Comparison of ENCODE assay signal across 10 cellular contexts in the genomic region with DNA sequence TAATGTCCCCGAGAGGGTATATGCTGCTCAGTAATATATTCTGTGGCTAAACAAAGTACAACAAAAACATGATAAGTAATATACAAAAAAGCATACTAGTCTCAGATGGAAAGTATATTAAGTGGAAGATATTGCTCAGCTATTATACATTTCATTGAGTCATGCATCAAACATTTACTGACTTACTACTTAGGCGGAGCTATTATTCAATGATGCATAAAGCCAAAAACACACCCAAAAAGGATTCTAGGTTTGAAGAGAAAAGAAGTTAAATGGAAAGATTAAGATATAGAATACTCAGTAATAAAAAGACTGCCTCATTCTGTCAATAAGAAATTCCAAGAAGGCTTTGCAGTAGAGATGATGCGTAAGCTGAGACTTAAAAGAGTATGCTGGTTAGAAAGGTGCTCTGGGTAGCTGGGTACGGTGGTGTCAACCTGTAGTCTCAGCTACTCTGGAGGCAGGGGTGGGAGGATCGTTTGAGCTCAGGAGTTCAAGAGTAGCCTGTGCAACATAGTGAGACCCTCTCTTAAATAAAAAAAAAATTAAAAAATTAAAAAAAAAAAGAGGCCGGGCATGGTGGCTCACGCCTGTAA. TPM values are rescaled to one million over a fixed set of nuclear protein-coding genes. Genes with fewer than 3 reads are reported as not detected.
A peak's percentile ranks its signal among the peaks of the same experiment; 100 is the strongest.
DNase-seq lines count a peak whose midpoint lies in the region; ATAC-seq, FAIRE-seq and TF ChIP-seq lines count a peak whose summit lies in the region.
"Had no signal": no experiment of that assay in that cellular context is flagged by ENCODE, and none has a peak within 500 bp of the region (broad histone marks: within the 10 kb centered on the region; RNA-seq: fewer than 3 reads in every experiment).

No MANE protein-coding gene starts in this region.

- H3K27me3 Mint-ChIP-seq in CD14-positive monocyte (ENCODE audit: low read depth in 3 of 3), result peaks cover 0 to 2% (median 1%) of the 10 kb centered on the region in 3 donors

- peak overlapping the region; percentile 42 for H3K27ac ChIP-seq in GM23248
- H3K27ac ChIP-seq in ascending aorta, result no peak overlapping the region
- no peak overlapping the region for H3K27ac ChIP-seq in right atrium auricular region

- no peak overlapping the region for H3K9ac ChIP-seq in GM23248

- FAIRE-seq in GM19239 (lab: Jason Lieb, UNC), result no peak

- WGBS in GM23248 (ENCODE audit: low coverage in 1 of 2, low lambda C conversion rate in 2 of 2, missing lambda C conversion rate in 2 of 2), 2 experiments, result 78 to 80% methylated on average over 7 of the region's 7 CpGs

- H3F3A ChIP-seq in GM23248 (ENCODE audit: insufficient read depth), result peaks cover 3% of the 10 kb centered on the region; the same call in 1 of the 2 replicates

- no peak for ATAC-seq in HG02610 (IDR thresholded peaks at IDR 0.05; ENCODE audit: unreplicated experiment)

- H3K79me2 ChIP-seq in GM23248 (ENCODE audit: insufficient read depth), result peaks cover 9% of the 10 kb centered on the region

- H3K9me3 Mint-ChIP-seq in CD14-positive monocyte, result no peaks in the 10 kb centered on the region

- no peak overlapping the region for H2AFZ ChIP-seq in GM23248

- H3K9me2 ChIP-seq in GM23248 (ENCODE audit: insufficient read depth), result no peaks in the 10 kb centered on the region

- intact Hi-C loops in CD14-positive monocyte (cut with micrococcal nuclease) (no loop called here), ascending aorta (cut with DNase I) (no loop called here)

- H3K4me1 Mint-ChIP-seq in CD14-positive monocyte, result peaks cover 23% of the 10 kb centered on the region

- H3K4me3 ChIP-seq in GM23248 (no peak overlapping the region), ascending aorta (no peak overlapping the region), right atrium auricular region (no peak overlapping the region)

- no peak for DNase-seq in CD14-positive monocyte (ENCODE audit: low spot score)
- DNase-seq in GM23248, result peak; percentile 87
- peak; percentile 40 for DNase-seq in activated naive CD4-positive, alpha-beta T cell treated with anti-CD3 and anti-CD28 coated beads, Interleukin-2, amount 50 U/mL, for 16 hours
- peak; percentile 53 for DNase-seq in iris pigment epithelial cell (ENCODE audit: low read depth)
- DNase-seq in GM19239 (ENCODE audit: insufficient read length, low spot score), result no peak
- DNase-seq in ascending aorta (ENCODE audit: low spot score in 2 of 2), result no peak
- no peak for DNase-seq in right atrium auricular region (ENCODE audit: low spot score)
- DNase-seq: posterior cingulate gyrus; stimulated activated CD4-positive, alpha-beta T cell treated with anti-CD3 and anti-CD28 coated beads, Interleukin-2, amount 100 ng/mL, for 24 hours had no signal

- H3K4me3 Mint-ChIP-seq in CD14-positive monocyte, result no peak overlapping the region

- TF ChIP-seq CTCF in CD14-positive monocyte (IDR thresholded peaks at IDR 0.05) (no peak), ascending aorta (IDR thresholded peaks at IDR 0.05) (no peak), right atrium auricular region (IDR thresholded peaks at IDR 0.05) (no peak)

- H3K4me2 ChIP-seq in GM23248 (ENCODE audit: unreplicated experiment), result peak overlapping the region; percentile 50

- H4K20me1 ChIP-seq in GM23248 (ENCODE audit: insufficient read depth), result no peaks in the 10 kb centered on the region

- H3K27me3 ChIP-seq in GM23248 (replicated peaks; ENCODE audit: insufficient read depth), result no peaks in the 10 kb centered on the region
- H3K27me3 ChIP-seq in ascending aorta, result no peaks in the 10 kb centered on the region
- no peaks in the 10 kb centered on the region for H3K27me3 ChIP-seq in right atrium auricular region

- peaks cover 28% of the 10 kb centered on the region; the same call in 1 of the 2 replicates for H3K36me3 ChIP-seq in GM23248 (ENCODE audit: low read depth)
- peaks cover 22 to 53% of the 10 kb centered on the region in 2 donors for H3K36me3 ChIP-seq in ascending aorta
- peaks cover 27% of the 10 kb centered on the region for H3K36me3 ChIP-seq in right atrium auricular region

- peak overlapping the region in 4 of 7 donors; percentile 30 to 83 (median 56) for H3K27ac Mint-ChIP-seq in CD14-positive monocyte

- in situ Hi-C loops in GM23248 (cut with MboI), result no loop called here

- H3K9me3 ChIP-seq in GM23248 (ENCODE audit: low read depth), result no peaks in the 10 kb centered on the region
- no peaks in the 10 kb centered on the region for H3K9me3 ChIP-seq in ascending aorta
- H3K9me3 ChIP-seq in right atrium auricular region, result no peaks in the 10 kb centered on the region

- H3K4me1 ChIP-seq in GM23248 (ENCODE audit: insufficient read depth) (peaks cover 16% of the 10 kb centered on the region), ascending aorta (no peaks in the 10 kb centered on the region), right atrium auricular region (no peaks in the 10 kb centered on the region)

- peaks cover 79 to 94% of the 10 kb centered on the region in 2 donors for H3K36me3 Mint-ChIP-seq in CD14-positive monocyte

RNA-seq across cellular contexts. Expression of a gene that starts 27.6 kb away (rescaled TPM):
- polyA plus RNA-seq in CD14-positive monocyte, result 100 to 1,000 TPM; 171 to 244 TPM
- total RNA-seq in GM23248 (2014; rRNA removed; shearing (Covaris generic)), result 23.6 and 31.0 TPM in 2 replicates
- 13.1 and 13.7 TPM in 2 replicates for polyA plus RNA-seq in GM23248 (2016; fragmentation: Nextera tagmentation; extraction: Ambion mirVana)
- 8.4 TPM for total RNA-seq in ascending aorta
- total RNA-seq in right atrium auricular region, result 1 to 10 TPM; 6.7 to 7.9 TPM

Comparison
In these comparisons a context has a peak if more than half of its experiments do, and no peak if none do; other contexts are left out.
1. DNase-seq: peak in GM23248 (single experiment), activated naive CD4-positive, alpha-beta T cell treated with anti-CD3 and anti-CD28 coated beads, Interleukin-2, amount 50 U/mL, for 16 hours (single experiment) and iris pigment epithelial cell (single experiment); none in CD14-positive monocyte (single experiment), GM19239 (single experiment), ascending aorta (0 of 2) and right atrium auricular region (single experiment).